In the genomic region with DNA sequence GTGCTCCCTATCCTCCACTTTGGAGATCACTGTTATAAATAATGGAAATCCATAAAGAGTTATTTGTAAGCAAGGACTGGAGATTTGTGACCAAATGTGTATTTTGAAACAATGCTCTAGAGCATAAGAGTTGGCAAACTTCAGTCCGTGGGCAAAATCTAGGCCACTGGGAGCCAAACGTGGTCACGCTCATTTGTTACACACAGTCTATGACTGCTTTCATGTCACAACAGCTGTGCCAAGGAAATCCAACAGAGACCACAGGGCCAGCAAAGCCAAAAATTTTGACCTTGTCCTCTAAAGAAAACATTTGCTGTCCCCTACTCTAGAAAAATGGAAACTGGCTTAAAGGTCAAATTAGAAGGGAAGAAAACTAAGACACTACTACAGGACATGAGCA, we compare ENCODE assay signal across 9 cellular contexts. TPM values are rescaled to one million over a fixed set of nuclear protein-coding genes. Genes with fewer than 3 reads are reported as not detected.
"Had no signal": no experiment of that assay in that cellular context is flagged by ENCODE, and none has a peak within 500 bp of the region (broad histone marks: within the 10 kb centered on the region; RNA-seq: fewer than 3 reads in every experiment).

No MANE protein-coding gene starts in this region.

- H3K27ac Mint-ChIP-seq: GM23338, H9 had no signal

- ATAC-seq: GM23338, K562 had no signal

- FAIRE-seq: H1, H54, K562 had no signal

- H3K4me2 ChIP-seq: GM23338 had no signal

- H3K27ac ChIP-seq: HL-60 had no signal

- H2AFZ ChIP-seq: GM23338 had no signal

- H3K4me1 Mint-ChIP-seq: GM23338, H9 had no signal

- H3K4me3 ChIP-seq: GM23338, K562 had no signal

- H3K4me3 Mint-ChIP-seq: GM23338, H9 had no signal

- DNase-seq: H9, HCEC 1CT, IMR-90 had no signal

RNA-seq across cellular contexts. Expression of gene ZNF334, which starts 7.9 kb away (rescaled TPM):
- total RNA-seq: HT1080 had no signal

RNA-seq across cellular contexts. Expression of gene OCSTAMP, which starts 45.0 kb away (rescaled TPM):
- total RNA-seq: H9, HT1080, IMR-90, K562 had no signal
- polyA plus RNA-seq: IMR-90, K562 had no signal
